Comparison of ENCODE assay signal across 24 cellular contexts in the genomic region with DNA sequence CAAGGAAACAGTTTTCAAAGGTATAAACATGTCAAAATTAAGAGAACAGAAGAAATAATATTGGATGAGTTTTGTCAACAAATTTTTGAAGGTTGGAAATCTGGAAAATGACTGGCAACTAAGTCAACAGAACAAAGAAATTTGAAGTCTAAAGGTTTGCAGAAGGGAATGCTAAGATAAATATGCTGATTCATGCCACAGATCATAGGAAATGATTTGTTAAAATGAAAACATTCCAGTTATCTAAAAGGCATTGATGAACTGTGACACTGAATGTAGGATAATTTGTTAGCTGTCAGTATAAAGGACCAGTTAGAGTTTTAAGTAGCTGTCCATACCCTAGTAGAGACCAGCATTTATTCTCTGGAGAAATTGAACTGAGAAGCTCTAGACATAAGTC.
"Had no signal": no experiment of that assay in that cellular context is flagged by ENCODE, and none has a peak within 500 bp of the region (broad histone marks: within the 10 kb centered on the region; RNA-seq: fewer than 3 reads in every experiment).

No MANE protein-coding gene starts in this region.

- H3K27ac ChIP-seq: coronary artery, esophagus squamous epithelium, left lung, neural progenitor cell, parathyroid adenoma, right lobe of liver, stomach, thyroid gland, vagina had no signal

- H3K36me3 ChIP-seq: esophagus squamous epithelium, left lung, neural progenitor cell, right lobe of liver, stomach, thyroid gland, vagina had no signal

- ATAC-seq: left cardiac atrium; left lung; naive thymus-derived CD4-positive, alpha-beta T cell had no signal

- H2AFZ ChIP-seq: neural progenitor cell, parathyroid adenoma had no signal

- DNase-seq: dermis blood vessel endothelial cell; effector memory CD4-positive, alpha-beta T cell; esophagus squamous epithelium; hypothalamus; immature natural killer cell; kidney; left cardiac atrium; left lung; mesendoderm; midbrain; naive thymus-derived CD4-positive, alpha-beta T cell; right lobe of liver; small intestine; stimulated activated CD4-positive, alpha-beta T cell treated with anti-CD3 and anti-CD28 coated beads, Interleukin-15, amount 100 ng/mL, for 24 hours; stimulated activated CD4-positive, alpha-beta T cell treated with anti-CD3 and anti-CD28 coated beads, Interleukin-4, amount 100 ng/mL, for 1 hour; stimulated activated CD8-positive, alpha-beta memory T cell treated with anti-CD3 and anti-CD28 coated beads, Interleukin-4, amount 100 ng/mL, for 48 hours; stimulated activated naive CD4-positive, alpha-beta T cell; stomach; thyroid gland; trophoblast cell had no signal

- H3K4me3 ChIP-seq: coronary artery, esophagus squamous epithelium, left lung, neural progenitor cell, right lobe of liver, stomach, thyroid gland, vagina had no signal

- H3K9ac ChIP-seq: neural progenitor cell, parathyroid adenoma had no signal

- H3K9me3 ChIP-seq: thyroid gland, vagina had no signal

- H3K27me3 ChIP-seq: esophagus squamous epithelium, left lung, neural progenitor cell, right lobe of liver, stomach, thyroid gland, vagina had no signal

- H3K4me2 ChIP-seq: neural progenitor cell had no signal

- H3K79me2 ChIP-seq: parathyroid adenoma had no signal

- H3K4me1 ChIP-seq: esophagus squamous epithelium, left lung, neural progenitor cell, parathyroid adenoma, right lobe of liver, vagina had no signal
